ENCODE assay signal across 8 cellular contexts in genomic region chr10:77444041-77444440, GRCh38.
"Had no signal": no experiment of that assay in that cellular context is flagged by ENCODE, and none has a peak within 500 bp of the region (broad histone marks: within the 10 kb centered on the region; RNA-seq: fewer than 3 reads in every experiment).

No MANE protein-coding gene starts in this region.

- H3K4me3 ChIP-seq: GM12878 had no signal

- FAIRE-seq: G401.6, GM12878, GM12891, GM12892, GM18507, GM19239 had no signal

- DNase-seq: GDM1, GF-D8 had no signal

- ATAC-seq: GM12878 had no signal
